36 cellular contexts compared by ENCODE assay signal in the genomic region with DNA sequence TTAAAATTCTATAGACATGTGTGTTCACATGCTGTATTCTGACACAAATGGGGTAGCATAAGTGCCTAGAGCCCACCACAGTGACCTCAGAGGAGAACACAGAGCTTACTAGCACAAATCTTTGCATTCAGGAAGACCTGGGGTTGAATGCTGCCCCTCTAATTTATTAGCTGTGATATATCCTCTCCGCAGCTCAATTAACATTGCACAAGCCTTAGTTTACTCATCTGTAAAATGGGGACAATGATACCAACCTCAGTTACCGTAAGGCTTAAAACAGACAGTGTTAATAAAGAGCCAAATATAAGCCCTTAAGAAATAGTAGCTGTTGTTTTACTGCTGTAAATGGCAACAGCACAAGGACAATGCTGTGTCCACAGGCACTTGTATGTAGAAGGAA. TPM values are rescaled to one million over a fixed set of nuclear protein-coding genes. Genes with fewer than 3 reads are reported as not detected.
"Had no signal": no experiment of that assay in that cellular context is flagged by ENCODE, and none has a peak within 500 bp of the region (broad histone marks: within the 10 kb centered on the region; RNA-seq: fewer than 3 reads in every experiment).

No MANE protein-coding gene starts in this region.

- H3K9me3 ChIP-seq: adrenal gland, body of pancreas, breast epithelium had no signal

- H3K4me3 ChIP-seq: adrenal gland, body of pancreas, breast epithelium had no signal

- FAIRE-seq: astrocyte, TTC549 had no signal

- DNase-seq: activated B cell treated with CpG ODN at 0.5 μM for 24 hours; activated CD4-positive, alpha-beta memory T cell treated with anti-CD3 and anti-CD28 coated beads for 36 hours; activated CD4-positive, alpha-beta T cell treated with anti-CD3 and anti-CD28 coated beads for 4 hours; activated CD4-positive, alpha-beta T cell treated with anti-CD3 and anti-CD28 coated beads, Interleukin-2, amount 10 ng/mL, durations not matched to agents 24 days and 14 days; activated CD4-positive, alpha-beta T cell treated with anti-CD3 and anti-CD28 coated beads, Interleukin-2, amount 50 U/mL, for 1 hour; activated CD4-positive, alpha-beta T cell treated with anti-CD3 and anti-CD28 coated beads, Interleukin-2, amount 50 U/mL, for 4 hours; activated CD4-positive, CD25-positive, alpha-beta regulatory T cell treated with anti-CD3 and anti-CD28 coated beads, Interleukin-2, amount 50 U/mL, for 72 hours; activated CD8-positive, alpha-beta memory T cell treated with anti-CD3 and anti-CD28 coated beads, Interleukin-2, amount 50 U/mL, for 4 hours; activated CD8-positive, alpha-beta T cell treated with anti-CD3 and anti-CD28 coated beads for 36 hours; activated effector memory CD4-positive, alpha-beta T cell treated with anti-CD3 and anti-CD28 coated beads, Interleukin-2, amount 50 U/mL, for 16 hours; activated gamma-delta T cell treated with Interleukin-2 at 50 U/mL for 16 hours; activated naive CD4-positive, alpha-beta T cell; activated naive CD4-positive, alpha-beta T cell treated with anti-CD3 and anti-CD28 coated beads for 36 hours; activated naive CD4-positive, alpha-beta T cell treated with anti-CD3 and anti-CD28 coated beads, Interleukin-2, amount 50 U/mL, for 16 hours; activated naive CD8-positive, alpha-beta T cell treated with anti-CD3 and anti-CD28 coated beads for 36 hours; activated T-cell treated with anti-CD3 and anti-CD28 coated beads for 4 hours; activated T-cell treated with anti-CD3 and anti-CD28 coated beads, Interleukin-2, amount 50 U/mL, for 1 hour; activated T-cell treated with anti-CD3 and anti-CD28 coated beads, Interleukin-2, amount 50 U/mL, for 4 hours; activated T-cell treated with anti-CD3 and anti-CD28 coated beads, Interleukin-2, amount 50 U/mL, for 72 hours; adrenal gland; amniotic stem cell; aorta; body of pancreas; brain microvascular endothelial cell; central memory CD4-positive, alpha-beta T cell; T-helper 1 cell; T-helper 2 cell; T-helper 9 cell had no signal

- H3K4me1 ChIP-seq: adrenal gland, body of pancreas, breast epithelium had no signal

- H3K27me3 ChIP-seq: adrenal gland, body of pancreas, brain microvascular endothelial cell, breast epithelium had no signal

- ATAC-seq: activated CD8-positive, alpha-beta T cell treated with anti-CD3 and anti-CD28 coated beads for 36 hours; activated naive CD4-positive, alpha-beta T cell treated with anti-CD3 and anti-CD28 coated beads, Interleukin-2, amount 50 U/mL, for 72 hours; activated T-cell treated with anti-CD3 and anti-CD28 coated beads, Interleukin-2, amount 50 U/mL, for 4 hours; activated T-cell treated with anti-CD3 and anti-CD28 coated beads, Interleukin-2, amount 50 U/mL, for 72 hours; activated T-helper 17 cell treated with anti-CD3 and anti-CD28 coated beads, Interleukin-2, amount 50 U/mL, for 72 hours; body of pancreas had no signal

- H3K27ac ChIP-seq: adrenal gland, body of pancreas, brain microvascular endothelial cell, breast epithelium, VCaP had no signal

- H3K36me3 ChIP-seq: adrenal gland, brain microvascular endothelial cell, breast epithelium had no signal

RNA-seq across cellular contexts. Expression of a gene that starts 36.2 kb away (rescaled TPM):
- total RNA-seq: activated B cell treated with CpG ODN at 0.5 μM for 24 hours; activated CD4-positive, alpha-beta T cell treated with anti-CD3 and anti-CD28 coated beads, Interleukin-2, amount 10 ng/mL, durations not matched to agents 24 days and 14 days; activated CD8-positive, alpha-beta T cell treated with anti-CD3 and anti-CD28 coated beads for 36 hours; activated naive CD8-positive, alpha-beta T cell treated with anti-CD3 and anti-CD28 coated beads for 36 hours; activated T-helper 1 cell treated with anti-CD3 and anti-CD28 coated beads, Interleukin-12 subunit alpha, Interleukin-12 subunit beta, Interleukin-2, Interleukin-4 antibody, amounts not matched to agents 30 ng/mL and 10 ng/mL and 1 ng/mL, durations not matched to agents 14 hours and 24 hours and 36 hours; adrenal gland; aorta; astrocyte; body of pancreas; breast epithelium; cardiac septum had no signal
- polyA plus RNA-seq: adrenal gland, aorta had no signal
